ENCODE assay signal across 21 cellular contexts in genomic region chr1:32906652-32907051, GRCh38. TPM values are rescaled to one million over a fixed set of nuclear protein-coding genes. Genes with fewer than 3 reads are reported as not detected.
"Had no signal": no experiment of that assay in that cellular context is flagged by ENCODE, and none has a peak within 500 bp of the region (broad histone marks: within the 10 kb centered on the region; RNA-seq: fewer than 3 reads in every experiment).

No MANE protein-coding gene starts in this region.

- H3K9me3 ChIP-seq: MG63, SJSA1 had no signal

- H3K27me3 ChIP-seq: MG63 had no signal

- H3K4me3 ChIP-seq: MG63, SJSA1, SK-N-MC had no signal

- DNase-seq: Karpas-422, KG1, MG63, NCI-H1092, NCI-H1105 treated with DMSO at 0.1 percent for 48 hours, NCI-H1417 treated with DMSO at 0.1 percent for 48 hours, NCI-H146, NCI-H1694 treated with DMSO at 0.1 percent for 48 hours, NCI-H1930, NCI-H2081, NCI-H2107, NCI-H524 treated with DMSO at 0.1 percent for 48 hours, NCI-H69, NCI-H774, Right ventricle myocardium superior, RPMI8226, SIG-M5 had no signal

- H3K36me3 ChIP-seq: MG63, SJSA1 had no signal

- H3K27ac ChIP-seq: HL-60, SJSA1, SK-N-MC had no signal

RNA-seq across cellular contexts. Expression of gene HPCA, which starts 20.4 kb away (rescaled TPM):
- total RNA-seq: NCI-H460, Right ventricle myocardium superior, SJSA1 had no signal
